15 cellular contexts compared by ENCODE assay signal in the genomic region with DNA sequence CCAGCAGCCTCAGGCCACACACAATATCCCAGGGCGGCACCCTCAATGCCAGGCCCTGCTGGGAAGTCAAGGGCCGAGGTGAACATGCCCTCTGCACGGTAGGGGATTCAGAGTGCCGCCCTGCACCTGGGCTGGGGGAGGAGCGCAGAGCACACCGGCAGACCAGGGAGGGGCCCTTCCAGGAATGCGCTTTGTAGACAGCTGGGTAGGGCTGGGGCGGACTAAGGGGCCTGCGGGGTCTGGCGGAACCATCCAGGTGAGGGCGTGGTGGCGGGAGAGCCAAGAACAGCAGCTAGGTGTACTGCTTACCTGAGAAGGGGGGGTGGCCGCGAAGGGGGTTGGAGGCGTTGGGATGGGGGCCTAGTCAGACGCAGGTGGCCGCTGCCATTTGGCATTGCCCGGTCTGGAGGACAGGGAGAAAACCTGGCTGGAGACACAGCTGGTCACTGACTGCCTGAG. TPM values are rescaled to one million over a fixed set of nuclear protein-coding genes. Genes with fewer than 3 reads are reported as not detected.
DNase-seq lines count a peak whose midpoint lies in the region; ATAC-seq and TF ChIP-seq lines count a peak whose summit lies in the region.
"Had no signal": no experiment of that assay in that cellular context is flagged by ENCODE, and none has a peak within 500 bp of the region (broad histone marks: within the 10 kb centered on the region; RNA-seq: fewer than 3 reads in every experiment).

No MANE protein-coding gene starts in this region.

- TF ChIP-seq CTCF in Peyer's patch (IDR thresholded peaks at IDR 0.05) (no peak), type B pancreatic cell (conservative IDR thresholded peaks at IDR 0.05) (no peak), psoas muscle (IDR thresholded peaks at IDR 0.05) (no peak)

- H3K9me3 Mint-ChIP-seq in activated naive CD4-positive, alpha-beta T cell treated with anti-CD3 and anti-CD28 coated beads, Interleukin-2, amount 50 U/mL, for 24 hours = no peaks in the 10 kb centered on the region
- H3K9me3 Mint-ChIP-seq in activated naive CD4-positive, alpha-beta T cell treated with anti-CD3 and anti-CD28 coated beads for 36 hours = no peaks in the 10 kb centered on the region
- H3K9me3 Mint-ChIP-seq in type B pancreatic cell = no peaks in the 10 kb centered on the region

- H3K4me1 ChIP-seq in Peyer's patch = peaks cover 0 to 29% (median 25%) of the 10 kb centered on the region in 4 donors
- peaks cover 21% of the 10 kb centered on the region for H3K4me1 ChIP-seq in psoas muscle

- WGBS in psoas muscle, 3 donors = 18 to 22% (median 19%) methylated on average over 17 to 18 of the region's 18 CpGs

- H3K4me3 Mint-ChIP-seq in activated naive CD4-positive, alpha-beta T cell treated with anti-CD3 and anti-CD28 coated beads, Interleukin-2, amount 50 U/mL, for 24 hours = peak overlapping the region; percentile 23
- H3K4me3 Mint-ChIP-seq in activated naive CD4-positive, alpha-beta T cell treated with anti-CD3 and anti-CD28 coated beads for 36 hours = no peak overlapping the region
- peak overlapping the region; percentile 77 for H3K4me3 Mint-ChIP-seq in type B pancreatic cell

- H3K36me3 ChIP-seq in Peyer's patch (no peaks in the 10 kb centered on the region), psoas muscle (ENCODE audit: insufficient read depth in 1 of 2, low read depth in 1 of 2) (no peaks in the 10 kb centered on the region)
- H3K36me3 ChIP-seq: left ventricle myocardium inferior, neutrophil had no signal

- DNase-seq in activated naive CD4-positive, alpha-beta T cell treated with anti-CD3 and anti-CD28 coated beads for 36 hours = no peak
- DNase-seq in Peyer's patch = peak in 2 of 3 donors; percentile 63 to 76
- peak; percentile 55 for DNase-seq in iPS-NIHi7 (ENCODE audit: extremely low spot score)
- no peak for DNase-seq in type B pancreatic cell (ENCODE audit: extremely low spot score, unreplicated experiment)
- no peak for DNase-seq in AG08395 (ENCODE audit: low spot score)
- no peak for DNase-seq in psoas muscle
- no peak for DNase-seq in NCI-H2196 treated with DMSO at 0.1 percent for 48 hours (lab: John Stamatoyannopoulos, UW; ENCODE audit: unreplicated experiment)
- DNase-seq: left ventricle myocardium inferior, T1000 had no signal

- TF ChIP-seq POLR2A in Peyer's patch (IDR thresholded peaks at IDR 0.05) = no peak

- H3K27ac Mint-ChIP-seq in activated naive CD4-positive, alpha-beta T cell treated with anti-CD3 and anti-CD28 coated beads, Interleukin-2, amount 50 U/mL, for 24 hours = no peak overlapping the region
- no peak overlapping the region for H3K27ac Mint-ChIP-seq in activated naive CD4-positive, alpha-beta T cell treated with anti-CD3 and anti-CD28 coated beads for 36 hours
- peak overlapping the region; percentile 83 for H3K27ac Mint-ChIP-seq in type B pancreatic cell

- no peaks in the 10 kb centered on the region for H3K9me3 ChIP-seq in Peyer's patch
- H3K9me3 ChIP-seq in psoas muscle = no peaks in the 10 kb centered on the region
- H3K9me3 ChIP-seq: left ventricle myocardium inferior, neutrophil had no signal

- H3K27ac ChIP-seq in Peyer's patch (peak overlapping the region in 2 of 4 donors; percentile 37 to 55), psoas muscle (no peak overlapping the region)
- H3K27ac ChIP-seq: neutrophil had no signal

- no peak for ATAC-seq in psoas muscle

- H3K27me3 ChIP-seq in Peyer's patch = peaks cover 0 to 8% of the 10 kb centered on the region in 2 donors
- peaks cover 0 to 6% (median 0%) of the 10 kb centered on the region in 3 donors for H3K27me3 ChIP-seq in psoas muscle (ENCODE audit: insufficient read depth in 3 of 3, low read length in 2 of 3)

- peak overlapping the region in 2 of 4 donors; percentile 53 to 61 for H3K4me3 ChIP-seq in Peyer's patch
- H3K4me3 ChIP-seq in psoas muscle = no peak overlapping the region

- H3K27me3 Mint-ChIP-seq in activated naive CD4-positive, alpha-beta T cell treated with anti-CD3 and anti-CD28 coated beads, Interleukin-2, amount 50 U/mL, for 24 hours = peaks cover 14% of the 10 kb centered on the region
- peaks cover 27% of the 10 kb centered on the region for H3K27me3 Mint-ChIP-seq in activated naive CD4-positive, alpha-beta T cell treated with anti-CD3 and anti-CD28 coated beads for 36 hours (ENCODE audit: low read depth)
- H3K27me3 Mint-ChIP-seq in type B pancreatic cell = peaks cover 60% of the 10 kb centered on the region

- H3K36me3 Mint-ChIP-seq in activated naive CD4-positive, alpha-beta T cell treated with anti-CD3 and anti-CD28 coated beads, Interleukin-2, amount 50 U/mL, for 24 hours = no peaks in the 10 kb centered on the region
- no peaks in the 10 kb centered on the region for H3K36me3 Mint-ChIP-seq in activated naive CD4-positive, alpha-beta T cell treated with anti-CD3 and anti-CD28 coated beads for 36 hours (ENCODE audit: low read depth)
- no peaks in the 10 kb centered on the region for H3K36me3 Mint-ChIP-seq in type B pancreatic cell

- no peaks in the 10 kb centered on the region for H3K4me1 Mint-ChIP-seq in activated naive CD4-positive, alpha-beta T cell treated with anti-CD3 and anti-CD28 coated beads, Interleukin-2, amount 50 U/mL, for 24 hours
- peaks cover 4% of the 10 kb centered on the region for H3K4me1 Mint-ChIP-seq in activated naive CD4-positive, alpha-beta T cell treated with anti-CD3 and anti-CD28 coated beads for 36 hours (ENCODE audit: low read depth)
- H3K4me1 Mint-ChIP-seq in type B pancreatic cell (ENCODE audit: unreplicated experiment) = no peaks in the 10 kb centered on the region

- intact Hi-C loops in activated naive CD4-positive, alpha-beta T cell treated with anti-CD3 and anti-CD28 coated beads for 36 hours (cut with micrococcal nuclease) = loop anchor here (1.0 to 2.0 kb wide), 2 partner anchors 28 to 83 kb away; partner anchors contain the start of gene KRTAP5-5
- intact Hi-C loops in psoas muscle (cut with DNase I) = loop anchor here (1.0 to 2.0 kb wide), 2 partner anchors 28 to 29 kb away; no protein-coding TSS in a partner anchor

- CTCF ChIA-PET in activated naive CD4-positive, alpha-beta T cell treated with anti-CD3 and anti-CD28 coated beads for 36 hours (lab: Charles Lee) = interaction anchor here (0.9 to 4.5 kb wide), 6 partner anchors 8 to 36 kb away, joined by 4 to 56 read pairs (median 5); no protein-coding TSS in a partner anchor

RNA-seq across cellular contexts. Expression of gene DUSP8, which starts 26.0 kb away (rescaled TPM):
- total RNA-seq in activated naive CD4-positive, alpha-beta T cell treated with anti-CD3 and anti-CD28 coated beads for 36 hours = 1 to 10 TPM; 2.9 to 3.0 TPM
- total RNA-seq in Peyer's patch (10 to 100 TPM in 3 of 4 donors, 1 to 10 TPM in 1; 2.5 to 18.4 (median 13.2) TPM), type B pancreatic cell (ENCODE audit: low replicate concordance) (8.4 and 16.1 TPM in 2 replicates), psoas muscle (10 to 100 TPM in 3 of 4 donors, 1 to 10 TPM in 1; 9.9 to 15.2 (median 14.0) TPM)
- 1 to 10 TPM; 1.0 to 4.4 (median 3.5) TPM for polyA plus RNA-seq in psoas muscle

RNA-seq across cellular contexts. Expression of gene KRTAP5-1, which starts 39.0 kb away (rescaled TPM):
- total RNA-seq in activated naive CD4-positive, alpha-beta T cell treated with anti-CD3 and anti-CD28 coated beads for 36 hours = not detected
- not detected for total RNA-seq in Peyer's patch
- not detected in 2 replicates for total RNA-seq in type B pancreatic cell (ENCODE audit: low replicate concordance)
- total RNA-seq in psoas muscle = not detected
- not detected for polyA plus RNA-seq in psoas muscle
- total RNA-seq: dermis microvascular lymphatic vessel endothelial cell, frontal cortex, IMR-90, left ventricle myocardium inferior had no signal
- polyA plus RNA-seq: AG04450, IMR-90 had no signal

RNA-seq across cellular contexts. Expression of gene KRTAP5-2, which starts 52.0 kb away (rescaled TPM):
- total RNA-seq in activated naive CD4-positive, alpha-beta T cell treated with anti-CD3 and anti-CD28 coated beads for 36 hours = not detected
- total RNA-seq in Peyer's patch (not detected), type B pancreatic cell (ENCODE audit: low replicate concordance) (not detected in 2 replicates), psoas muscle (not detected)
- polyA plus RNA-seq in psoas muscle = not detected
- total RNA-seq: dermis microvascular lymphatic vessel endothelial cell, frontal cortex, IMR-90, left ventricle myocardium inferior had no signal
- polyA plus RNA-seq: AG04450, IMR-90 had no signal

RNA-seq across cellular contexts. Expression of gene MOB2, which starts 59.5 kb away (rescaled TPM):
- total RNA-seq in activated naive CD4-positive, alpha-beta T cell treated with anti-CD3 and anti-CD28 coated beads for 36 hours = 10 to 100 TPM; 12.4 to 14.1 TPM
- total RNA-seq in Peyer's patch = 10 to 100 TPM; 34.7 to 50.4 (median 40.5) TPM
- 39.6 and 46.8 TPM in 2 replicates for total RNA-seq in type B pancreatic cell (ENCODE audit: low replicate concordance)
- total RNA-seq in psoas muscle = 10 to 100 TPM; 44.5 to 58.7 (median 52.4) TPM
- 10 to 100 TPM; 52.6 to 75.1 (median 74.2) TPM for polyA plus RNA-seq in psoas muscle

Comparison
In these comparisons a context has a peak if more than half of its experiments do, and no peak if none do; other contexts are left out.
1. DNase-seq: peak in Peyer's patch (2 of 3) and iPS-NIHi7 (single experiment); none in activated naive CD4-positive, alpha-beta T cell treated with anti-CD3 and anti-CD28 coated beads for 36 hours (single experiment), type B pancreatic cell (single experiment), AG08395 (single experiment), psoas muscle (0 of 2) and NCI-H2196 treated with DMSO at 0.1 percent for 48 hours (single experiment).